Comparison of ENCODE assay signal across 1 cellular context in genomic region chr10:81081887-81082620, GRCh38.
TF ChIP-seq lines count a peak whose summit lies in the region.

No MANE protein-coding gene starts in this region.

TF ChIP-seq in WTC11, 78 proteins besides CTCF, POLR2A, EP300 and RAD21 (continued from another document):
- TF ChIP-seq ARID4B (CRISPR knock-in tag; IDR thresholded peaks at IDR 0.05; ENCODE audit: borderline replicate concordance) (no peak), ZNF425 (CRISPR knock-in tag; conservative IDR thresholded peaks at IDR 0.05) (no peak), NFYB (CRISPR knock-in tag; conservative IDR thresholded peaks at IDR 0.05; ENCODE audit: low read depth) (no peak), JAZF1 (CRISPR knock-in tag; IDR thresholded peaks at IDR 0.05) (no peak), CREM (CRISPR knock-in tag; IDR thresholded peaks at IDR 0.05) (no peak), E2F4 (CRISPR knock-in tag; IDR thresholded peaks at IDR 0.05; ENCODE audit: borderline replicate concordance, low read depth) (no peak), ZNF512 (CRISPR knock-in tag; IDR thresholded peaks at IDR 0.05; ENCODE audit: borderline replicate concordance) (no peak), IRF1 (CRISPR knock-in tag; IDR thresholded peaks at IDR 0.05) (no peak), CREB1 (CRISPR knock-in tag; IDR thresholded peaks at IDR 0.05) (no peak), HMGXB4 (CRISPR knock-in tag; IDR thresholded peaks at IDR 0.05) (no peak), ZNF317 (CRISPR knock-in tag; IDR thresholded peaks at IDR 0.05; ENCODE audit: borderline replicate concordance, low read depth) (no peak), ATF2 (CRISPR knock-in tag; IDR thresholded peaks at IDR 0.05; ENCODE audit: borderline replicate concordance, low read depth) (no peak), SMAD3 (CRISPR knock-in tag; IDR thresholded peaks at IDR 0.05; ENCODE audit: borderline replicate concordance) (no peak), RELA (CRISPR knock-in tag; IDR thresholded peaks at IDR 0.05; ENCODE audit: borderline replicate concordance) (no peak), ZNF281 (CRISPR knock-in tag; IDR thresholded peaks at IDR 0.05) (no peak), GRHL2 (CRISPR knock-in tag; IDR thresholded peaks at IDR 0.05; ENCODE audit: insufficient replicate concordance, severe bottlenecking) (no peak), TEAD4 (CRISPR knock-in tag; IDR thresholded peaks at IDR 0.05) (no peak)
